ENCODE assay signal across 1 cellular context in genomic region chr4:107348188-107348872, GRCh38.
TF ChIP-seq lines count a peak whose summit lies in the region.

No MANE protein-coding gene starts in this region.

TF ChIP-seq in H1, 55 proteins besides CTCF, POLR2A, EP300 and RAD21:
- TF ChIP-seq CREB1 (IDR thresholded peaks at IDR 0.05) (no peak), RBBP5 (IDR thresholded peaks at IDR 0.05; ENCODE audit: borderline replicate concordance, low read depth, low read length) (no peak), ATF3 (IDR thresholded peaks at IDR 0.05; ENCODE audit: insufficient read depth, low read depth, low read length) (no peak), TAF1 (IDR thresholded peaks at IDR 0.05; ENCODE audit: low read depth, low read length) (no peak), ASH2L (IDR thresholded peaks at IDR 0.05; ENCODE audit: low read length) (no peak), CEBPB (IDR thresholded peaks at IDR 0.05; ENCODE audit: low read depth, low read length) (no peak), RXRA (IDR thresholded peaks at IDR 0.05; ENCODE audit: insufficient read depth, low read depth, low read length) (no peak), JUND (IDR thresholded peaks at IDR 0.05; ENCODE audit: low read length) (no peak), NRF1 (IDR thresholded peaks at IDR 0.05; ENCODE audit: low read depth, low read length) (no peak), HDAC2 (IDR thresholded peaks at IDR 0.05; ENCODE audit: borderline replicate concordance in 1 of 2, low read depth in 2 of 2, low read length in 2 of 2) (no peak), HDAC6 (IDR thresholded peaks at IDR 0.05; ENCODE audit: low read depth, low read length) (no peak), JUN (IDR thresholded peaks at IDR 0.05; ENCODE audit: low read depth, low read length) (no peak), CHD7 (IDR thresholded peaks at IDR 0.05; ENCODE audit: insufficient replicate concordance, low read length) (no peak), RNF2 (IDR thresholded peaks at IDR 0.05; ENCODE audit: borderline replicate concordance, low read depth, low read length, missing control alignments, poor library complexity, severe bottlenecking) (no peak), ZNF274 (IDR thresholded peaks at IDR 0.05; ENCODE audit: borderline replicate concordance, extremely low read depth, low read length) (no peak), BCL11A (IDR thresholded peaks at IDR 0.05; ENCODE audit: low read depth in 2 of 2, low read length in 2 of 2) (no peak), SUZ12 (IDR thresholded peaks at IDR 0.05; ENCODE audit: low read length) (no peak)
